ENCODE assay signal across 10 cellular contexts in genomic region chr2:65388051-65388531, GRCh38. TPM values are rescaled to one million over a fixed set of nuclear protein-coding genes. Genes with fewer than 3 reads are reported as not detected.
DNase-seq lines count a peak whose midpoint lies in the region; ATAC-seq and TF ChIP-seq lines count a peak whose summit lies in the region.
"Had no signal": no experiment of that assay in that cellular context is flagged by ENCODE, and none has a peak within 500 bp of the region (broad histone marks: within the 10 kb centered on the region; RNA-seq: fewer than 3 reads in every experiment).

No MANE protein-coding gene starts in this region.

- peaks cover 77% of the 10 kb centered on the region for H3K4me1 ChIP-seq in Panc1 (ENCODE audit: control insufficient read depth, insufficient read depth, low read length)
- H3K4me1 ChIP-seq in aorta (ENCODE audit: control insufficient read depth in 1 of 2, insufficient read depth in 2 of 2, low read length in 2 of 2) = peaks cover 0 to 4% of the 10 kb centered on the region in 2 donors

- no peaks in the 10 kb centered on the region for H3K36me3 Mint-ChIP-seq in type B pancreatic cell

- no peak for DNase-seq in Panc1 (ENCODE audit: low read depth, low spot score)
- DNase-seq in type B pancreatic cell (ENCODE audit: extremely low spot score, unreplicated experiment) = no peak
- DNase-seq in NCI-H1694 (lab: John Stamatoyannopoulos, UW) = no peak
- no peak for DNase-seq in aorta
- DNase-seq in superior temporal gyrus (ENCODE audit: extremely low spot score) = no peak
- DNase-seq: Kasumi-1, psoas muscle, SHP77 had no signal

- in situ Hi-C loops in Panc1 (cut with HindIII; ENCODE audit: low pct_unique_long_range_greater_than_20kb, low sequenced_read_pairs) = no loop called here

- CTCF ChIA-PET in Panc1 (lab: Charles Lee) = no interaction called here

- H3K27ac ChIP-seq in Panc1 (ENCODE audit: low read length) = 0 out of 2 replicates have a peak overlapping the region, but pooled peaks have one; percentile 26
- H3K27ac ChIP-seq in aorta (ENCODE audit: low read depth in 1 of 2, low read length in 2 of 2) = no peak overlapping the region
- H3K27ac ChIP-seq: psoas muscle had no signal

- intact Hi-C loops in Panc1 (cut with micrococcal nuclease; ENCODE audit: unreplicated experiment) = no loop called here
- intact Hi-C loops in aorta (cut with DNase I) = no loop called here

- H3K9me3 Mint-ChIP-seq in type B pancreatic cell = no peaks in the 10 kb centered on the region

- no TSS peak for BruUV-seq in Panc1 (replicated peaks; lab: Mats Ljungman, UMichigan)

- H3K9me3 ChIP-seq in Panc1 (ENCODE audit: control insufficient read depth, insufficient read depth, low read depth, low read length) (no peaks in the 10 kb centered on the region), aorta (ENCODE audit: control insufficient read depth, low read length) (no peaks in the 10 kb centered on the region)
- H3K9me3 ChIP-seq: psoas muscle had no signal

- H3K4me1 Mint-ChIP-seq in type B pancreatic cell (ENCODE audit: unreplicated experiment) = peaks cover 64% of the 10 kb centered on the region

- ATAC-seq in GM19395 (IDR thresholded peaks at IDR 0.05; ENCODE audit: unreplicated experiment) (peak; percentile 72), HG02884 (IDR thresholded peaks at IDR 0.05; ENCODE audit: unreplicated experiment) (peak; percentile 76), Panc1 (no peak), aorta (ENCODE audit: low FRiP score) (no peak)

- H3K27me3 ChIP-seq in Panc1 (ENCODE audit: control insufficient read depth, insufficient read depth, low read length) = no peaks in the 10 kb centered on the region
- H3K27me3 ChIP-seq in aorta (ENCODE audit: control insufficient read depth in 1 of 2, insufficient read depth in 2 of 2, low read length in 1 of 2) = no peaks in the 10 kb centered on the region

- WGBS in aorta, 2 donors = 96 to 97% methylated on average over 16 of the region's 16 CpGs

- no peaks in the 10 kb centered on the region for H3K27me3 Mint-ChIP-seq in type B pancreatic cell

- TF ChIP-seq CTCF in Panc1 (IDR thresholded peaks at IDR 0.05) (no peak), type B pancreatic cell (conservative IDR thresholded peaks at IDR 0.05) (no peak)

- peak overlapping the region; percentile 29 for H3K27ac Mint-ChIP-seq in type B pancreatic cell

- H3K4me3 ChIP-seq in Panc1 (ENCODE audit: low read depth in 2 of 2, low read length in 2 of 2) = no peak overlapping the region
- H3K4me3 ChIP-seq in aorta (ENCODE audit: low read length in 2 of 2) = no peak overlapping the region
- H3K4me3 ChIP-seq: psoas muscle had no signal

- POLR2A ChIA-PET in Panc1 (lab: Charles Lee) = no interaction called here

- H3K36me3 ChIP-seq in Panc1 (ENCODE audit: control insufficient read depth, insufficient read depth, low read length) (no peaks in the 10 kb centered on the region), aorta (ENCODE audit: control insufficient read depth in 1 of 2, insufficient read depth in 2 of 2, low read length in 1 of 2) (no peaks in the 10 kb centered on the region)

- no peak overlapping the region for H3K4me3 Mint-ChIP-seq in type B pancreatic cell

RNA-seq across cellular contexts. Expression of gene SPRED2, which starts 44.3 kb away (rescaled TPM):
- total RNA-seq in Panc1 (2021; ENCODE audit: unreplicated experiment) (60.1 TPM), type B pancreatic cell (ENCODE audit: low replicate concordance) (38.9 and 43.0 TPM in 2 replicates), aorta (10 to 100 TPM; 36.5 to 38.3 TPM)
- polyA plus RNA-seq in Panc1 (2012; ENCODE audit: insufficient read length) = 61.0 TPM
- 10 to 100 TPM in 1 of 2 donors, 1 to 10 TPM in 1; 9.9 to 19.7 TPM for polyA plus RNA-seq in aorta

Comparison
In these comparisons a context has a peak if more than half of its experiments do, and no peak if none do; other contexts are left out.
1. ATAC-seq: peak in GM19395 (single experiment) and HG02884 (single experiment); none in Panc1 (single experiment) and aorta (single experiment).